Comparison of ENCODE assay signal across 7 cellular contexts in the genomic region with DNA sequence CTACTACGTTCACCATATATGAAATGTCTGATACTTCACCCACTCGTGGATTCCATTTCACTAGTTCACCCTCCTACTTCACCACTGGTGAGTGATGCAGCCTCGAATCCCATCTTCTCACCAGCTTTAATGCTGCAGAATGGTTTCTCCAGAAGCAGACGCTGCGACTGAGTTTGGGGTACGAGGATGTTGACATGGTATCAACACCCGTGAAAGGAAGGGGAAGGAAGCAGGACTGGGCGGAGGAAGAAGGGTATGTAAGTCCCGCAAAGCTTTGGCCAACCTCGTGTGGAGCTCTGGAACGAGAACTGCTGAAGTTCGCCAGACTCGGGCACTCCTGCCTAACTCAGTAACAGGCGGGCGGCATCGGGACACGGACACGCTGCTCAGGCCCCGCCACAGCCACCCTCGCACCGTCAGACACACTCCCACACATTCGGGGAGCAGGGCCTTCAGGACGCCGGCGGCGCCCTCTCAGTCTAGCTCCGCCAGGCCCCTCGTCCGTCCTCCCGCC.
A peak's percentile ranks its signal among the peaks of the same experiment; 100 is the strongest.
DNase-seq lines count a peak whose midpoint lies in the region; ATAC-seq and TF ChIP-seq lines count a peak whose summit lies in the region.

No MANE protein-coding gene starts in this region.

- H3K27me3 ChIP-seq in HUES48 (ENCODE audit: control insufficient read depth, insufficient read depth, low read length) (no peaks in the 10 kb centered on the region), WERI-Rb-1 (ENCODE audit: insufficient read depth, low read depth, severe bottlenecking) (no peaks in the 10 kb centered on the region), mucosa of rectum (ENCODE audit: control insufficient read depth in 2 of 2, insufficient read depth in 2 of 2, low read length in 2 of 2) (no peaks in the 10 kb centered on the region), tibial artery (no peaks in the 10 kb centered on the region)

- H3K4me1 ChIP-seq in HUES48 (ENCODE audit: control insufficient read depth, insufficient read depth, low read length) (peaks cover 6% of the 10 kb centered on the region), mucosa of rectum (ENCODE audit: control insufficient read depth in 2 of 2, insufficient read depth in 2 of 2, low read length in 2 of 2) (peaks cover 21 to 36% of the 10 kb centered on the region in 2 donors), tibial artery (peaks cover 0 to 48% (median 30%) of the 10 kb centered on the region in 4 donors)

- peak overlapping the region; percentile 90 for H3K9ac ChIP-seq in HUES48 (ENCODE audit: low read depth, low read length)
- H3K9ac ChIP-seq in mucosa of rectum (ENCODE audit: low read depth in 1 of 2, low read length in 2 of 2), result peak overlapping the region; percentile 94 to 98

- H3K27ac ChIP-seq in HUES48 (ENCODE audit: low read depth, low read length) (peak overlapping the region; percentile 93), WERI-Rb-1 (peak overlapping the region; percentile 90), mucosa of rectum (ENCODE audit: low read depth in 2 of 2, low read length in 2 of 2) (peak overlapping the region; percentile 92 to 96), tibial artery (peak overlapping the region; percentile 68 to 76)

- peaks cover 20% of the 10 kb centered on the region for H3K36me3 ChIP-seq in HUES48 (ENCODE audit: control insufficient read depth, insufficient read depth, low read length)
- H3K36me3 ChIP-seq in WERI-Rb-1, result peaks cover 30% of the 10 kb centered on the region
- peaks cover 0 to 4% of the 10 kb centered on the region in 2 donors for H3K36me3 ChIP-seq in mucosa of rectum (ENCODE audit: control insufficient read depth in 2 of 2, insufficient read depth in 2 of 2, low read length in 2 of 2)
- H3K36me3 ChIP-seq in tibial artery, result no peaks in the 10 kb centered on the region

- H3K9me3 ChIP-seq in HUES48 (ENCODE audit: control insufficient read depth, insufficient read depth, low read length) (no peaks in the 10 kb centered on the region), WERI-Rb-1 (ENCODE audit: severe bottlenecking) (no peaks in the 10 kb centered on the region), mucosa of rectum (ENCODE audit: control insufficient read depth in 2 of 2, low read length in 2 of 2) (no peaks in the 10 kb centered on the region), tibial artery (no peaks in the 10 kb centered on the region)

- ATAC-seq in GM21529 (IDR thresholded peaks at IDR 0.05; ENCODE audit: unreplicated experiment), result peak; percentile 25

- peak; percentile 51 for DNase-seq in WERI-Rb-1
- DNase-seq in epithelial cell of esophagus (ENCODE audit: low read depth), result peak; percentile 51
- peak; percentile 40 to 74 for DNase-seq in tibial artery

- intact Hi-C loops in tibial artery (cut with DNase I; ENCODE audit: low total_unique reads), result no loop called here

- H3K4me3 ChIP-seq in GM08714 (ENCODE audit: low read length), result peak overlapping the region; percentile 75
- H3K4me3 ChIP-seq in HUES48 (ENCODE audit: low read depth, low read length), result peak overlapping the region; percentile 92
- peak overlapping the region; percentile 85 for H3K4me3 ChIP-seq in WERI-Rb-1 (ENCODE audit: low read depth, low read length)
- peak overlapping the region; percentile 79 for H3K4me3 ChIP-seq in epithelial cell of esophagus (ENCODE audit: low read length)
- peak overlapping the region; percentile 90 to 94 for H3K4me3 ChIP-seq in mucosa of rectum (ENCODE audit: low read length in 2 of 2)
- H3K4me3 ChIP-seq in tibial artery, result peak overlapping the region; percentile 90 to 92

- TF ChIP-seq CTCF in WERI-Rb-1 (IDR thresholded peaks at IDR 0.05; ENCODE audit: low read depth, low read length), result no peak
- no peak for TF ChIP-seq CTCF in epithelial cell of esophagus (IDR thresholded peaks at IDR 0.05; ENCODE audit: insufficient read depth, low read depth, low read length, missing control alignments)
- no peak for TF ChIP-seq CTCF in tibial artery (IDR thresholded peaks at IDR 0.05)

Comparison
In these comparisons a context has a peak if more than half of its experiments do, and no peak if none do; other contexts are left out.
1. Peak in every context shown above with its lines: DNase-seq, ATAC-seq, H3K4me3 ChIP-seq and H3K27ac ChIP-seq.